In the genomic region with DNA sequence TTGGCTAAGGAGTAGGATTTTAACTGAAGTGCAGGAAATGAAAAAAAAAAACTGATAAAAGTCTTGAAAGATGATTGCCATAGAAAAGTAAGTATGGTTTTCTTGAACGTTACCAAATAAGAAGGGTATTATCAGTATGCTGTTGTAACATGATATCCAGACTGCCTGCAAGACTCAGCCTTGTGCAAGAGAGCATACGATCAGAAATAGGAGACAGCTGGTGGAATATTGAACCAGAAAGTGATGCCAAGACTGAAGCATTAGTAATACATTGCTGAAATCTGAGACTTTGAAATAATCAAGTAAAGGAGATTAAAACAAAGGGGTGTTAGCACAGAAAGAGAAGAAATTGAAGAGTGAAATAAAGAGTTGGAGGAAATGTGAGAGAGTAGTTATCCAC, we compare ENCODE assay signal across 1 cellular context.
TF ChIP-seq lines count a peak whose summit lies in the region.

No MANE protein-coding gene starts in this region.

TF ChIP-seq in SK-N-SH treated with all-trans-retinoic acid at 6 μM for 48 hours, 23 proteins besides CTCF, POLR2A, EP300 and RAD21 (continued from another document):
- TF ChIP-seq RARB (CRISPR knock-in tag; IDR thresholded peaks at IDR 0.05) (no peak), CSDC2 (CRISPR knock-in tag; IDR thresholded peaks at IDR 0.05) (no peak), BACH2 (CRISPR knock-in tag; IDR thresholded peaks at IDR 0.05; ENCODE audit: borderline replicate concordance) (no peak), ZNF565 (CRISPR knock-in tag; conservative IDR thresholded peaks at IDR 0.05; ENCODE audit: low read depth) (no peak)
- TF ChIP-seq, protein P1, sequence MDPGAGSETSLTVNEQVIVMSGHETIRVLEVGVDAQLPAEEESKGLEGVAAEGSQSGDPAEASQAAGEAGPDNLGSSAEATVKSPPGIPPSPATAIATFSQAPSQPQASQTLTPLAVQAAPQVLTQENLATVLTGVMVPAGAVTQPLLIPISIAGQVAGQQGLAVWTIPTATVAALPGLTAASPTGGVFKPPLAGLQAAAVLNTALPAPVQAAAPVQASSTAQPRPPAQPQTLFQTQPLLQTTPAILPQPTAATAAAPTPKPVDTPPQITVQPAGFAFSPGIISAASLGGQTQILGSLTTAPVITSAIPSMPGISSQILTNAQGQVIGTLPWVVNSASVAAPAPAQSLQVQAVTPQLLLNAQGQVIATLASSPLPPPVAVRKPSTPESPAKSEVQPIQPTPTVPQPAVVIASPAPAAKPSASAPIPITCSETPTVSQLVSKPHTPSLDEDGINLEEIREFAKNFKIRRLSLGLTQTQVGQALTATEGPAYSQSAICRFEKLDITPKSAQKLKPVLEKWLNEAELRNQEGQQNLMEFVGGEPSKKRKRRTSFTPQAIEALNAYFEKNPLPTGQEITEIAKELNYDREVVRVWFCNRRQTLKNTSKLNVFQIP (CRISPR knock-in tag; IDR thresholded peaks at IDR 0.05; ENCODE audit: borderline replicate concordance, low read depth), result no peak
- TF ChIP-seq, protein P2, sequence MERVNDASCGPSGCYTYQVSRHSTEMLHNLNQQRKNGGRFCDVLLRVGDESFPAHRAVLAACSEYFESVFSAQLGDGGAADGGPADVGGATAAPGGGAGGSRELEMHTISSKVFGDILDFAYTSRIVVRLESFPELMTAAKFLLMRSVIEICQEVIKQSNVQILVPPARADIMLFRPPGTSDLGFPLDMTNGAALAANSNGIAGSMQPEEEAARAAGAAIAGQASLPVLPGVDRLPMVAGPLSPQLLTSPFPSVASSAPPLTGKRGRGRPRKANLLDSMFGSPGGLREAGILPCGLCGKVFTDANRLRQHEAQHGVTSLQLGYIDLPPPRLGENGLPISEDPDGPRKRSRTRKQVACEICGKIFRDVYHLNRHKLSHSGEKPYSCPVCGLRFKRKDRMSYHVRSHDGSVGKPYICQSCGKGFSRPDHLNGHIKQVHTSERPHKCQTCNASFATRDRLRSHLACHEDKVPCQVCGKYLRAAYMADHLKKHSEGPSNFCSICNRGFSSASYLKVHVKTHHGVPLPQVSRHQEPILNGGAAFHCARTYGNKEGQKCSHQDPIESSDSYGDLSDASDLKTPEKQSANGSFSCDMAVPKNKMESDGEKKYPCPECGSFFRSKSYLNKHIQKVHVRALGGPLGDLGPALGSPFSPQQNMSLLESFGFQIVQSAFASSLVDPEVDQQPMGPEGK (CRISPR knock-in tag; IDR thresholded peaks at IDR 0.05; ENCODE audit: borderline replicate concordance), result no peak
